ENCODE assay signal across 28 cellular contexts in the genomic region with DNA sequence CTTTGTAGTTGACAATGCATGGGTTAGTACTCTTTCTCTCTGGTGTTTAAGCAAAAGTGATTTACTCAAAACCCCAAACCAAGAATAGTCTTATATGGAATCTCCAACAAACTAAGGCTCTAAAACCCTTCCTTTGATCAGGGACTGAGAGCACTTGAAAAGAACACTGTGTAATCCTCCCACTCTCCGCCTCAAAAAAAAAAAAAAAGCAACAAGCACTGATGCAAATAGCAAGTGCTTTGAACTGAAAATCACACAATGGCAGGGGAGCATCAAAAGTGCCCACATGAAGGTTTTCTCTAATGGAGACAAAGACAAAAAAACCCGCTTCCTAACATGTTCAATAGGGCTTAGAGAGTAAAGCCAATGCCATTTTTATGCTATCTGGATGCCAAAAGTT.
"Had no signal": no experiment of that assay in that cellular context is flagged by ENCODE, and none has a peak within 500 bp of the region (broad histone marks: within the 10 kb centered on the region; RNA-seq: fewer than 3 reads in every experiment).

No MANE protein-coding gene starts in this region.

- DNase-seq: activated CD4-positive, alpha-beta memory T cell treated with anti-CD3 and anti-CD28 coated beads, Interleukin-2, amount 10 ng/mL, durations not matched to agents 7 days and 5 days; activated CD4-positive, alpha-beta T cell treated with anti-CD3 and anti-CD28 coated beads for 1 hour; activated CD4-positive, alpha-beta T cell treated with anti-CD3 and anti-CD28 coated beads for 4 hours; activated CD4-positive, alpha-beta T cell treated with anti-CD3 and anti-CD28 coated beads, Interleukin-2, amount 10 ng/mL, durations not matched to agents 7 days and 5 days; activated CD4-positive, alpha-beta T cell treated with anti-CD3 and anti-CD28 coated beads, Interleukin-2, amount 50 U/mL, for 4 hours; activated CD4-positive, CD25-positive, alpha-beta regulatory T cell; activated effector memory CD4-positive, alpha-beta T cell treated with Interleukin-2 at 50 U/mL for 16 hours; activated gamma-delta T cell treated with Interleukin-2 at 50 U/mL for 16 hours; activated naive CD4-positive, alpha-beta T cell treated with anti-CD3 and anti-CD28 coated beads, Interleukin-2, amount 50 U/mL, for 16 hours; activated naive CD4-positive, alpha-beta T cell treated with Interleukin-2 at 50 U/mL for 16 hours; activated T-cell treated with anti-CD3 and anti-CD28 coated beads, Interleukin-2, amount 50 U/mL, for 4 hours; amniotic stem cell; anterior cingulate cortex; brain microvascular endothelial cell; dorsolateral prefrontal cortex; effector memory CD4-positive, alpha-beta T cell; endodermal cell; foreskin fibroblast; gastrocnemius medialis; glutamatergic neuron; heart left ventricle; T-helper 2 cell had no signal

- H3K9me3 Mint-ChIP-seq: endodermal cell had no signal

- H3K4me3 Mint-ChIP-seq: activated CD4-positive, alpha-beta memory T cell treated with anti-CD3 and anti-CD28 coated beads, Interleukin-2, amount 10 ng/mL, durations not matched to agents 7 days and 5 days; activated CD4-positive, alpha-beta T cell treated with anti-CD3 and anti-CD28 coated beads, Interleukin-2, amount 10 ng/mL, durations not matched to agents 7 days and 5 days; activated naive CD8-positive, alpha-beta T cell; activated T-cell treated with anti-CD3 and anti-CD28 coated beads, Interleukin-2, amount 50 U/mL, for 4 hours; activated T-helper 17 cell treated with anti-CD3 and anti-CD28 coated beads, Interleukin-2, amount 50 U/mL, for 72 hours; central memory CD8-positive, alpha-beta T cell; dendritic cell treated with granulocyte-macrophage colony-stimulating factor and Interleukin-4, amounts not matched to agents 40 ng/mL and 50 ng/mL, for 4 days; endodermal cell had no signal

- ATAC-seq: activated T-cell treated with anti-CD3 and anti-CD28 coated beads, Interleukin-2, amount 50 U/mL, for 4 hours; activated T-helper 17 cell treated with anti-CD3 and anti-CD28 coated beads, Interleukin-2, amount 50 U/mL, for 72 hours; esophagus mucosa; gastrocnemius medialis; heart left ventricle had no signal

- H3K27ac Mint-ChIP-seq: activated CD4-positive, alpha-beta memory T cell treated with anti-CD3 and anti-CD28 coated beads, Interleukin-2, amount 10 ng/mL, durations not matched to agents 7 days and 5 days; activated CD4-positive, alpha-beta T cell treated with anti-CD3 and anti-CD28 coated beads, Interleukin-2, amount 10 ng/mL, durations not matched to agents 7 days and 5 days; activated naive CD8-positive, alpha-beta T cell; activated T-helper 17 cell treated with anti-CD3 and anti-CD28 coated beads, Interleukin-2, amount 50 U/mL, for 72 hours; dendritic cell treated with granulocyte-macrophage colony-stimulating factor and Interleukin-4, amounts not matched to agents 40 ng/mL and 50 ng/mL, for 4 days; endodermal cell had no signal

- H3K36me3 Mint-ChIP-seq: activated naive CD8-positive, alpha-beta T cell had no signal

- H3K27me3 Mint-ChIP-seq: activated CD4-positive, alpha-beta memory T cell treated with anti-CD3 and anti-CD28 coated beads, Interleukin-2, amount 10 ng/mL, durations not matched to agents 7 days and 5 days; activated CD4-positive, alpha-beta T cell treated with anti-CD3 and anti-CD28 coated beads, Interleukin-2, amount 10 ng/mL, durations not matched to agents 7 days and 5 days; activated T-helper 17 cell treated with anti-CD3 and anti-CD28 coated beads, Interleukin-2, amount 50 U/mL, for 72 hours; central memory CD8-positive, alpha-beta T cell had no signal

- H3K9me3 ChIP-seq: gastrocnemius medialis, heart left ventricle had no signal

- H3K4me1 Mint-ChIP-seq: activated CD4-positive, alpha-beta memory T cell treated with anti-CD3 and anti-CD28 coated beads, Interleukin-2, amount 10 ng/mL, durations not matched to agents 7 days and 5 days; activated CD4-positive, alpha-beta T cell treated with anti-CD3 and anti-CD28 coated beads, Interleukin-2, amount 10 ng/mL, durations not matched to agents 7 days and 5 days; activated T-helper 17 cell treated with anti-CD3 and anti-CD28 coated beads, Interleukin-2, amount 50 U/mL, for 72 hours; central memory CD8-positive, alpha-beta T cell had no signal

- H3K4me1 ChIP-seq: gastrocnemius medialis, heart left ventricle had no signal

- H3K27me3 ChIP-seq: brain microvascular endothelial cell, gastrocnemius medialis had no signal

- H3K36me3 ChIP-seq: brain microvascular endothelial cell, gastrocnemius medialis, heart left ventricle had no signal

- H3K4me3 ChIP-seq: coronary artery, dorsolateral prefrontal cortex, gastrocnemius medialis, heart left ventricle had no signal

- H3K27ac ChIP-seq: brain microvascular endothelial cell, coronary artery, dorsolateral prefrontal cortex, gastrocnemius medialis, heart left ventricle had no signal
